In genomic region chr12:25051171-25051570, GRCh38 we compare ENCODE assay signal across 1 cellular context.
TF ChIP-seq lines count a peak whose summit lies in the region.

No MANE protein-coding gene starts in this region.

TF ChIP-seq in GM12878, 131 proteins besides CTCF, POLR2A, EP300 and RAD21 (continued from another document):
- TF ChIP-seq, protein P1, sequence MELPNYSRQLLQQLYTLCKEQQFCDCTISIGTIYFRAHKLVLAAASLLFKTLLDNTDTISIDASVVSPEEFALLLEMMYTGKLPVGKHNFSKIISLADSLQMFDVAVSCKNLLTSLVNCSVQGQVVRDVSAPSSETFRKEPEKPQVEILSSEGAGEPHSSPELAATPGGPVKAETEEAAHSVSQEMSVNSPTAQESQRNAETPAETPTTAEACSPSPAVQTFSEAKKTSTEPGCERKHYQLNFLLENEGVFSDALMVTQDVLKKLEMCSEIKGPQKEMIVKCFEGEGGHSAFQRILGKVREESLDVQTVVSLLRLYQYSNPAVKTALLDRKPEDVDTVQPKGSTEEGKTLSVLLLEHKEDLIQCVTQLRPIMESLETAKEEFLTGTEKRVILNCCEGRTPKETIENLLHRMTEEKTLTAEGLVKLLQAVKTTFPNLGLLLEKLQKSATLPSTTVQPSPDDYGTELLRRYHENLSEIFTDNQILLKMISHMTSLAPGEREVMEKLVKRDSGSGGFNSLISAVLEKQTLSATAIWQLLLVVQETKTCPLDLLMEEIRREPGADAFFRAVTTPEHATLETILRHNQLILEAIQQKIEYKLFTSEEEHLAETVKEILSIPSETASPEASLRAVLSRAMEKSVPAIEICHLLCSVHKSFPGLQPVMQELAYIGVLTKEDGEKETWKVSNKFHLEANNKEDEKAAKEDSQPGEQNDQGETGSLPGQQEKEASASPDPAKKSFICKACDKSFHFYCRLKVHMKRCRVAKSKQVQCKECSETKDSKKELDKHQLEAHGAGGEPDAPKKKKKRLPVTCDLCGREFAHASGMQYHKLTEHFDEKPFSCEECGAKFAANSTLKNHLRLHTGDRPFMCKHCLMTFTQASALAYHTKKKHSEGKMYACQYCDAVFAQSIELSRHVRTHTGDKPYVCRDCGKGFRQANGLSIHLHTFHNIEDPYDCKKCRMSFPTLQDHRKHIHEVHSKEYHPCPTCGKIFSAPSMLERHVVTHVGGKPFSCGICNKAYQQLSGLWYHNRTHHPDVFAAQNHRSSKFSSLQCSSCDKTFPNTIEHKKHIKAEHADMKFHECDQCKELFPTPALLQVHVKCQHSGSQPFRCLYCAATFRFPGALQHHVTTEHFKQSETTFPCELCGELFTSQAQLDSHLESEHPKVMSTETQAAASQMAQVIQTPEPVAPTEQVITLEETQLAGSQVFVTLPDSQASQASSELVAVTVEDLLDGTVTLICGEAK (IDR thresholded peaks at IDR 0.05; ENCODE audit: borderline replicate concordance): 0 out of 2 replicates have a peak, but pooled peaks have one; percentile 10
- no peak for TF ChIP-seq NR2F1 (conservative IDR thresholded peaks at IDR 0.05)
- no peak for TF ChIP-seq CHD1 (IDR thresholded peaks at IDR 0.05; ENCODE audit: low read depth, low read length)
- no peak for TF ChIP-seq KDM1A (IDR thresholded peaks at IDR 0.05; ENCODE audit: borderline replicate concordance)
- TF ChIP-seq, protein P2, sequence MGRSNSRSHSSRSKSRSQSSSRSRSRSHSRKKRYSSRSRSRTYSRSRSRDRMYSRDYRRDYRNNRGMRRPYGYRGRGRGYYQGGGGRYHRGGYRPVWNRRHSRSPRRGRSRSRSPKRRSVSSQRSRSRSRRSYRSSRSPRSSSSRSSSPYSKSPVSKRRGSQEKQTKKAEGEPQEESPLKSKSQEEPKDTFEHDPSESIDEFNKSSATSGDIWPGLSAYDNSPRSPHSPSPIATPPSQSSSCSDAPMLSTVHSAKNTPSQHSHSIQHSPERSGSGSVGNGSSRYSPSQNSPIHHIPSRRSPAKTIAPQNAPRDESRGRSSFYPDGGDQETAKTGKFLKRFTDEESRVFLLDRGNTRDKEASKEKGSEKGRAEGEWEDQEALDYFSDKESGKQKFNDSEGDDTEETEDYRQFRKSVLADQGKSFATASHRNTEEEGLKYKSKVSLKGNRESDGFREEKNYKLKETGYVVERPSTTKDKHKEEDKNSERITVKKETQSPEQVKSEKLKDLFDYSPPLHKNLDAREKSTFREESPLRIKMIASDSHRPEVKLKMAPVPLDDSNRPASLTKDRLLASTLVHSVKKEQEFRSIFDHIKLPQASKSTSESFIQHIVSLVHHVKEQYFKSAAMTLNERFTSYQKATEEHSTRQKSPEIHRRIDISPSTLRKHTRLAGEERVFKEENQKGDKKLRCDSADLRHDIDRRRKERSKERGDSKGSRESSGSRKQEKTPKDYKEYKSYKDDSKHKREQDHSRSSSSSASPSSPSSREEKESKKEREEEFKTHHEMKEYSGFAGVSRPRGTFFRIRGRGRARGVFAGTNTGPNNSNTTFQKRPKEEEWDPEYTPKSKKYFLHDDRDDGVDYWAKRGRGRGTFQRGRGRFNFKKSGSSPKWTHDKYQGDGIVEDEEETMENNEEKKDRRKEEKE (IDR thresholded peaks at IDR 0.05): no peak
- no peak for TF ChIP-seq NFIC (IDR thresholded peaks at IDR 0.05; ENCODE audit: low read depth, low read length)
- TF ChIP-seq RELB (IDR thresholded peaks at IDR 0.05; ENCODE audit: low read depth): no peak
- TF ChIP-seq, protein P3, sequence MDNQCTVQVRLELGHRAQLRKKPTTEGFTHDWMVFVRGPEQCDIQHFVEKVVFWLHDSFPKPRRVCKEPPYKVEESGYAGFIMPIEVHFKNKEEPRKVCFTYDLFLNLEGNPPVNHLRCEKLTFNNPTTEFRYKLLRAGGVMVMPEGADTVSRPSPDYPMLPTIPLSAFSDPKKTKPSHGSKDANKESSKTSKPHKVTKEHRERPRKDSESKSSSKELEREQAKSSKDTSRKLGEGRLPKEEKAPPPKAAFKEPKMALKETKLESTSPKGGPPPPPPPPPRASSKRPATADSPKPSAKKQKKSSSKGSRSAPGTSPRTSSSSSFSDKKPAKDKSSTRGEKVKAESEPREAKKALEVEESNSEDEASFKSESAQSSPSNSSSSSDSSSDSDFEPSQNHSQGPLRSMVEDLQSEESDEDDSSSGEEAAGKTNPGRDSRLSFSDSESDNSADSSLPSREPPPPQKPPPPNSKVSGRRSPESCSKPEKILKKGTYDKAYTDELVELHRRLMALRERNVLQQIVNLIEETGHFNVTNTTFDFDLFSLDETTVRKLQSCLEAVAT (IDR thresholded peaks at IDR 0.05): peak; percentile 76
- TF ChIP-seq USF1 (IDR thresholded peaks at IDR 0.05; ENCODE audit: borderline replicate concordance, extremely low read length, insufficient read depth, low read depth, low read length): no peak
- TF ChIP-seq, protein P4, sequence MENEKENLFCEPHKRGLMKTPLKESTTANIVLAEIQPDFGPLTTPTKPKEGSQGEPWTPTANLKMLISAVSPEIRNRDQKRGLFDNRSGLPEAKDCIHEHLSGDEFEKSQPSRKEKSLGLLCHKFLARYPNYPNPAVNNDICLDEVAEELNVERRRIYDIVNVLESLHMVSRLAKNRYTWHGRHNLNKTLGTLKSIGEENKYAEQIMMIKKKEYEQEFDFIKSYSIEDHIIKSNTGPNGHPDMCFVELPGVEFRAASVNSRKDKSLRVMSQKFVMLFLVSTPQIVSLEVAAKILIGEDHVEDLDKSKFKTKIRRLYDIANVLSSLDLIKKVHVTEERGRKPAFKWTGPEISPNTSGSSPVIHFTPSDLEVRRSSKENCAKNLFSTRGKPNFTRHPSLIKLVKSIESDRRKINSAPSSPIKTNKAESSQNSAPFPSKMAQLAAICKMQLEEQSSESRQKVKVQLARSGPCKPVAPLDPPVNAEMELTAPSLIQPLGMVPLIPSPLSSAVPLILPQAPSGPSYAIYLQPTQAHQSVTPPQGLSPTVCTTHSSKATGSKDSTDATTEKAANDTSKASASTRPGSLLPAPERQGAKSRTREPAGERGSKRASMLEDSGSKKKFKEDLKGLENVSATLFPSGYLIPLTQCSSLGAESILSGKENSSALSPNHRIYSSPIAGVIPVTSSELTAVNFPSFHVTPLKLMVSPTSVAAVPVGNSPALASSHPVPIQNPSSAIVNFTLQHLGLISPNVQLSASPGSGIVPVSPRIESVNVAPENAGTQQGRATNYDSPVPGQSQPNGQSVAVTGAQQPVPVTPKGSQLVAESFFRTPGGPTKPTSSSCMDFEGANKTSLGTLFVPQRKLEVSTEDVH (IDR thresholded peaks at IDR 0.05; ENCODE audit: low read depth, partially characterized antibody): no peak
- no peak for TF ChIP-seq POU2F2 (IDR thresholded peaks at IDR 0.05; ENCODE audit: borderline replicate concordance, low read depth, low read length)
- TF ChIP-seq ZNF384 (IDR thresholded peaks at IDR 0.05; ENCODE audit: borderline replicate concordance, low read depth, low read length): no peak
- TF ChIP-seq GATAD2B (conservative IDR thresholded peaks at IDR 0.05; ENCODE audit: low read depth): no peak
- TF ChIP-seq PML (IDR thresholded peaks at IDR 0.05; ENCODE audit: low read length): no peak
- no peak for TF ChIP-seq FOXK2 (IDR thresholded peaks at IDR 0.05)
- no peak for TF ChIP-seq IKZF2 (IDR thresholded peaks at IDR 0.05)
- TF ChIP-seq CHD4 (IDR thresholded peaks at IDR 0.05): no peak
- no peak for TF ChIP-seq ZZZ3 (IDR thresholded peaks at IDR 0.05; ENCODE audit: control insufficient read depth, insufficient read length, low read depth)
TF ChIP-seq in GM12878: peak in this region for 4.
